1 cellular context compared by ENCODE assay signal in genomic region chr2:71456617-71457016, GRCh38.
TF ChIP-seq lines count a peak whose summit lies in the region.

No MANE protein-coding gene starts in this region.

TF ChIP-seq in SK-N-SH, 30 proteins besides CTCF, POLR2A, EP300 and RAD21 (continued from another document):
- TF ChIP-seq USF1 (IDR thresholded peaks at IDR 0.05; ENCODE audit: borderline replicate concordance, low read depth) = no peak
- TF ChIP-seq RFX5 (IDR thresholded peaks at IDR 0.05; ENCODE audit: low read length) = no peak
